Comparison of ENCODE assay signal across 8 cellular contexts in genomic region chr6:28124350-28124970, GRCh38. TPM values are rescaled to one million over a fixed set of nuclear protein-coding genes. Genes with fewer than 3 reads are reported as not detected.
A peak's percentile ranks its signal among the peaks of the same experiment; 100 is the strongest.
DNase-seq lines count a peak whose midpoint lies in the region; ATAC-seq and TF ChIP-seq lines count a peak whose summit lies in the region.

ZSCAN16 (plus strand) TSS chr6:28124609; CDS start chr6:28125444, 835 bp downstream.

- H3K27me3 ChIP-seq in thyroid gland, result no peaks in the 10 kb centered on the region

- WGBS in thyroid gland, 2 donors, result 0 to 1% methylated on average over 15 to 28 of the region's 28 CpGs

- peaks cover 41% of the 10 kb centered on the region for H3K4me1 Mint-ChIP-seq in activated naive CD8-positive, alpha-beta T cell treated with anti-CD3 and anti-CD28 coated beads, Interleukin-2, amount 10 ng/mL, durations not matched to agents 7 days and 5 days
- peaks cover 12% of the 10 kb centered on the region for H3K4me1 Mint-ChIP-seq in glutamatergic neuron (ENCODE audit: low read depth, unreplicated experiment)

- peak; percentile 98 for ATAC-seq in activated naive CD8-positive, alpha-beta T cell treated with anti-CD3 and anti-CD28 coated beads, Interleukin-2, amount 10 ng/mL, durations not matched to agents 7 days and 5 days (ENCODE audit: low read depth)
- peak; percentile 98 for ATAC-seq in omental fat pad (ENCODE audit: low FRiP score)

- H3K9me3 ChIP-seq in HEK293 (ENCODE audit: control insufficient read depth, insufficient read depth, low read depth, low read length), result no peaks in the 10 kb centered on the region
- H3K9me3 ChIP-seq in SK-N-MC (ENCODE audit: low read depth, low read length), result no peaks in the 10 kb centered on the region
- H3K9me3 ChIP-seq in thyroid gland, result no peaks in the 10 kb centered on the region

- H3K27ac Mint-ChIP-seq in activated naive CD8-positive, alpha-beta T cell treated with anti-CD3 and anti-CD28 coated beads, Interleukin-2, amount 10 ng/mL, durations not matched to agents 7 days and 5 days, result peak within 1 kb of the TSS; percentile 89
- H3K27ac Mint-ChIP-seq in glutamatergic neuron (ENCODE audit: unreplicated experiment), result peak within 1 kb of the TSS; percentile 98

- H3K9ac ChIP-seq in SK-N-MC (ENCODE audit: insufficient read length), result peak within 1 kb of the TSS; percentile 68

- H3K36me3 ChIP-seq in HEK293 (ENCODE audit: control insufficient read depth in 2 of 2, insufficient read depth in 1 of 2, low read length in 2 of 2) (peaks cover 43 to 59% of the 10 kb centered on the region in 2 experiments), SK-N-MC (ENCODE audit: insufficient read depth, low read length) (peaks cover 53% of the 10 kb centered on the region), thyroid gland (peaks cover 0 to under 1% of the 10 kb centered on the region in 2 donors)

- peak within 1 kb of the TSS; percentile 42; the same call in 1 of the 2 replicates for H3K27ac ChIP-seq in HEK293 (ENCODE audit: extremely low read depth, low read depth, low read length)
- no peak within 1 kb of the TSS for H3K27ac ChIP-seq in SK-N-MC
- H3K27ac ChIP-seq in thyroid gland, result peak within 1 kb of the TSS in 2 of 3 donors; percentile 21 to 45

- no peaks in the 10 kb centered on the region for H3K27me3 Mint-ChIP-seq in activated naive CD8-positive, alpha-beta T cell treated with anti-CD3 and anti-CD28 coated beads, Interleukin-2, amount 10 ng/mL, durations not matched to agents 7 days and 5 days
- H3K27me3 Mint-ChIP-seq in glutamatergic neuron (ENCODE audit: unreplicated experiment), result no peaks in the 10 kb centered on the region

- DNase-seq in GM03348 (ENCODE audit: low spot score) (peak; percentile 91), NAMALWA (ENCODE audit: low spot score) (peak; percentile 88), SK-N-MC (ENCODE audit: low read depth, low spot score) (no peak), glutamatergic neuron (peak; percentile 94), omental fat pad (ENCODE audit: low spot score) (peak; percentile 34), thyroid gland (peak; percentile 82 to 86)
- peak; percentile 76 for DNase-seq in activated naive CD8-positive, alpha-beta T cell treated with anti-CD3 and anti-CD28 coated beads, Interleukin-2, amount 10 ng/mL, durations not matched to agents 7 days and 5 days

- peak within 1 kb of the TSS; percentile 94 for H3K4me3 Mint-ChIP-seq in activated naive CD8-positive, alpha-beta T cell treated with anti-CD3 and anti-CD28 coated beads, Interleukin-2, amount 10 ng/mL, durations not matched to agents 7 days and 5 days
- peak within 1 kb of the TSS; percentile 98 for H3K4me3 Mint-ChIP-seq in glutamatergic neuron (ENCODE audit: unreplicated experiment)

- peak in 1 of 2 donors; percentile 49 for TF ChIP-seq POLR2A in thyroid gland (IDR thresholded peaks at IDR 0.05)

- H3K4me1 ChIP-seq in HEK293 (ENCODE audit: control insufficient read depth, insufficient read depth, low read length), result peaks cover 6% of the 10 kb centered on the region; the same call in 1 of the 2 replicates
- H3K4me1 ChIP-seq in thyroid gland, result peaks cover 4 to 13% of the 10 kb centered on the region in 2 donors

- TF ChIP-seq CTCF in HEK293 (tag by site-specific recombination; IDR thresholded peaks at IDR 0.05) (no peak), glutamatergic neuron (IDR thresholded peaks at IDR 0.05; ENCODE audit: partially characterized antibody, unreplicated experiment) (no peak), omental fat pad (IDR thresholded peaks at IDR 0.05) (no peak), thyroid gland (IDR thresholded peaks at IDR 0.05) (no peak)

- POLR2A ChIA-PET in HEK293 (lab: Yijun Ruan, JAX), result interaction anchor here (0.6 to 3.6 kb wide), 22 partner anchors 9 to 463 kb away, joined by 3 to 59 read pairs (median 4); partner anchors contain the start of genes ZKSCAN4, ZKSCAN8, ZSCAN12 and ZSCAN26
- POLR2A ChIA-PET in activated naive CD8-positive, alpha-beta T cell treated with anti-CD3 and anti-CD28 coated beads, Interleukin-2, amount 10 ng/mL, durations not matched to agents 7 days and 5 days (lab: Charles Lee), result interaction anchor here (1.0 to 2.3 kb wide), 10 partner anchors 9 to 231 kb away, joined by 3 to 19 read pairs (median 4); partner anchors contain the start of genes ZKSCAN4, ZKSCAN8 and ZSCAN26

- CTCF ChIA-PET in HEK293 (lab: Yijun Ruan, JAX), result interaction anchor here (0.6 to 1.1 kb wide), 3 partner anchors 9 to 19 kb away, joined by 3 to 4 read pairs (median 3); no protein-coding TSS in a partner anchor

- intact Hi-C loops in thyroid gland (cut with DNase I), result no loop called here

- peaks cover 35% of the 10 kb centered on the region for H3K36me3 Mint-ChIP-seq in activated naive CD8-positive, alpha-beta T cell treated with anti-CD3 and anti-CD28 coated beads, Interleukin-2, amount 10 ng/mL, durations not matched to agents 7 days and 5 days
- H3K36me3 Mint-ChIP-seq in glutamatergic neuron (ENCODE audit: unreplicated experiment), result no peaks in the 10 kb centered on the region

- no peaks in the 10 kb centered on the region for H3K9me3 Mint-ChIP-seq in activated naive CD8-positive, alpha-beta T cell treated with anti-CD3 and anti-CD28 coated beads, Interleukin-2, amount 10 ng/mL, durations not matched to agents 7 days and 5 days
- H3K9me3 Mint-ChIP-seq in glutamatergic neuron (ENCODE audit: unreplicated experiment), result peaks cover 2% of the 10 kb centered on the region

- peak within 1 kb of the TSS; percentile 76 for H3K4me3 ChIP-seq in HEK293 (ENCODE audit: low read depth, low read length)
- H3K4me3 ChIP-seq in SK-N-MC, result peak within 1 kb of the TSS; percentile 90
- H3K4me3 ChIP-seq in thyroid gland (replicated peaks in 1 of 3), result peak within 1 kb of the TSS in 2 of 3 donors; percentile 52 to 80

TF ChIP-seq in HEK293, 187 proteins besides CTCF, POLR2A, EP300 and RAD21 (continues in another document):
- TF ChIP-seq, protein P1, sequence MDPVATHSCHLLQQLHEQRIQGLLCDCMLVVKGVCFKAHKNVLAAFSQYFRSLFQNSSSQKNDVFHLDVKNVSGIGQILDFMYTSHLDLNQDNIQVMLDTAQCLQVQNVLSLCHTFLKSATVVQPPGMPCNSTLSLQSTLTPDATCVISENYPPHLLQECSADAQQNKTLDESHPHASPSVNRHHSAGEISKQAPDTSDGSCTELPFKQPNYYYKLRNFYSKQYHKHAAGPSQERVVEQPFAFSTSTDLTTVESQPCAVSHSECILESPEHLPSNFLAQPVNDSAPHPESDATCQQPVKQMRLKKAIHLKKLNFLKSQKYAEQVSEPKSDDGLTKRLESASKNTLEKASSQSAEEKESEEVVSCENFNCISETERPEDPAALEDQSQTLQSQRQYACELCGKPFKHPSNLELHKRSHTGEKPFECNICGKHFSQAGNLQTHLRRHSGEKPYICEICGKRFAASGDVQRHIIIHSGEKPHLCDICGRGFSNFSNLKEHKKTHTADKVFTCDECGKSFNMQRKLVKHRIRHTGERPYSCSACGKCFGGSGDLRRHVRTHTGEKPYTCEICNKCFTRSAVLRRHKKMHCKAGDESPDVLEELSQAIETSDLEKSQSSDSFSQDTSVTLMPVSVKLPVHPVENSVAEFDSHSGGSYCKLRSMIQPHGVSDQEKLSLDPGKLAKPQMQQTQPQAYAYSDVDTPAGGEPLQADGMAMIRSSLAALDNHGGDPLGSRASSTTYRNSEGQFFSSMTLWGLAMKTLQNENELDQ (tag by site-specific recombination; IDR thresholded peaks at IDR 0.05; ENCODE audit: low read depth), result no peak
- TF ChIP-seq ZNF416 (tag by site-specific recombination; IDR thresholded peaks at IDR 0.05) (no peak), ZNF530 (tag by site-specific recombination; IDR thresholded peaks at IDR 0.05; ENCODE audit: low read depth) (no peak), ZNF37A (tag by site-specific recombination; IDR thresholded peaks at IDR 0.05) (no peak), ZNF670 (tag by site-specific recombination; IDR thresholded peaks at IDR 0.05; ENCODE audit: low read depth) (no peak), ZNF155 (tag by site-specific recombination; IDR thresholded peaks at IDR 0.05) (no peak), ZNF571 (tag by site-specific recombination; IDR thresholded peaks at IDR 0.05) (no peak), KLF9 (tag by site-specific recombination; IDR thresholded peaks at IDR 0.05; ENCODE audit: low read depth) (peak; percentile 60; the same call in 1 of the 2 replicates), ZNF48 (tag by site-specific recombination; IDR thresholded peaks at IDR 0.05) (no peak), KLF10 (tag by site-specific recombination; IDR thresholded peaks at IDR 0.05) (no peak), HOXC10 (CRISPR knock-in tag; IDR thresholded peaks at IDR 0.05) (no peak), ZNF146 (tag by site-specific recombination; IDR thresholded peaks at IDR 0.05) (no peak), GLI4 (tag by site-specific recombination; IDR thresholded peaks at IDR 0.05) (no peak)
- TF ChIP-seq, protein P2, sequence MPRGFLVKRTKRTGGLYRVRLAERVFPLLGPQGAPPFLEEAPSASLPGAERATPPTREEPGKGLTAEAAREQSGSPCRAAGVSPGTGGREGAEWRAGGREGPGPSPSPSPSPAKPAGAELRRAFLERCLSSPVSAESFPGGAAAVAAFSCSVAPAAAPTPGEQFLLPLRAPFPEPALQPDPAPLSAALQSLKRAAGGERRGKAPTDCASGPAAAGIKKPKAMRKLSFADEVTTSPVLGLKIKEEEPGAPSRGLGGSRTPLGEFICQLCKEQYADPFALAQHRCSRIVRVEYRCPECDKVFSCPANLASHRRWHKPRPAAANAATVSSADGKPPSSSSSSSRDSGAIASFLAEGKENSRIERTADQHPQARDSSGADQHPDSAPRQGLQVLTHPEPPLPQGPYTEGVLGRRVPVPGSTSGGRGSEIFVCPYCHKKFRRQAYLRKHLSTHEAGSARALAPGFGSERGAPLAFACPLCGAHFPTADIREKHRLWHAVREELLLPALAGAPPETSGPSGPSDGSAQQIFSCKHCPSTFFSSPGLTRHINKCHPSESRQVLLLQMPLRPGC (tag by site-specific recombination; IDR thresholded peaks at IDR 0.05), result no peak
- TF ChIP-seq, protein P3, sequence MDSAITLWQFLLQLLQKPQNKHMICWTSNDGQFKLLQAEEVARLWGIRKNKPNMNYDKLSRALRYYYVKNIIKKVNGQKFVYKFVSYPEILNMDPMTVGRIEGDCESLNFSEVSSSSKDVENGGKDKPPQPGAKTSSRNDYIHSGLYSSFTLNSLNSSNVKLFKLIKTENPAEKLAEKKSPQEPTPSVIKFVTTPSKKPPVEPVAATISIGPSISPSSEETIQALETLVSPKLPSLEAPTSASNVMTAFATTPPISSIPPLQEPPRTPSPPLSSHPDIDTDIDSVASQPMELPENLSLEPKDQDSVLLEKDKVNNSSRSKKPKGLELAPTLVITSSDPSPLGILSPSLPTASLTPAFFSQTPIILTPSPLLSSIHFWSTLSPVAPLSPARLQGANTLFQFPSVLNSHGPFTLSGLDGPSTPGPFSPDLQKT (IDR thresholded peaks at IDR 0.05; ENCODE audit: borderline replicate concordance, low read depth, low read length), result peak; percentile 74; the same call in 1 of the 2 replicates

RNA-seq across cellular contexts. Expression of gene ZSCAN16, which starts in this region (rescaled TPM):
- 1 to 10 TPM; 6.9 to 8.6 TPM for total RNA-seq in activated naive CD8-positive, alpha-beta T cell treated with anti-CD3 and anti-CD28 coated beads, Interleukin-2, amount 10 ng/mL, durations not matched to agents 7 days and 5 days
- total RNA-seq in glutamatergic neuron (ENCODE audit: unreplicated experiment) (20.0 TPM), omental fat pad (1 to 10 TPM; 2.8 to 6.0 (median 3.5) TPM), thyroid gland (1 to 10 TPM; 5.8 to 7.9 (median 7.4) TPM)
